Comparison of ENCODE assay signal across 39 cellular contexts in the genomic region with DNA sequence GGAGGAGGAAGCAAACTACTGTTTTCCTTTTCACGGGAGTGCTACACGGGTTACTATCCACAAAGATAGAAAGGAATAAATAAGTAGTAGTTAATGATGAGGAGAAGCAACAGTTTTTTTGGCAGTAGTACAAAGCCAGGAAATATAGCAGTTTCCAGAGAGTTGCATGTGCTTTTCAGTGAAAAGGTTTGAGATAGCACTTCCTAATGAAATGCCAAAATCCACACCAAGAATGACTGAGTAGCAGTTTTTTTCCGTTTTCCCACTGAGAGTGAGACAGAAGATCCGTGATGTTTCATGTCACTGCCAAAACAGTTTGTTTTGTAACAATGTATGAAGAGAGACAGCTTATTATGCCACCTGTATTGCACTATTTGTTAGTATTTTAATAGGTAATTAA.
"Had no signal": no experiment of that assay in that cellular context is flagged by ENCODE, and none has a peak within 500 bp of the region (broad histone marks: within the 10 kb centered on the region; RNA-seq: fewer than 3 reads in every experiment).

No MANE protein-coding gene starts in this region.

- DNase-seq: activated B cell treated with CpG ODN at 0.5 μM for 24 hours; activated CD4-positive, alpha-beta memory T cell treated with anti-CD3 and anti-CD28 coated beads for 36 hours; activated CD4-positive, alpha-beta T cell treated with anti-CD3 and anti-CD28 coated beads for 4 hours; activated CD4-positive, alpha-beta T cell treated with anti-CD3 and anti-CD28 coated beads, Interleukin-2, amount 50 U/mL, for 1 hour; activated CD4-positive, CD25-positive, alpha-beta regulatory T cell treated with anti-CD3 and anti-CD28 coated beads, Interleukin-2, amount 50 U/mL, for 72 hours; activated CD8-positive, alpha-beta memory T cell treated with anti-CD3 and anti-CD28 coated beads, Interleukin-2, amount 50 U/mL, for 4 hours; activated gamma-delta T cell treated with Interleukin-2 at 50 U/mL for 16 hours; activated naive CD4-positive, alpha-beta T cell treated with anti-CD3 and anti-CD28 coated beads for 36 hours; activated T-cell treated with anti-CD3 and anti-CD28 coated beads for 4 hours; activated T-cell treated with anti-CD3 and anti-CD28 coated beads, Interleukin-2, amount 50 U/mL, for 4 hours; adrenal gland; body of pancreas; MM.1S; MV-4-11; NCI-H1092; NCI-H1417; NCI-H146; NCI-H187; NCI-H2029 treated with DMSO at 0.1 percent for 48 hours; NCI-H2107; NCI-H2171; NCI-H510A; NCI-H526; NCI-H748 treated with DMSO at 0.1 percent for 48 hours; NK-92 treated with Interleukin-12 subunit alpha and Interleukin-12 subunit beta, amount 100 ng/mL, for 24 hours; PC-9; SIG-M5; SW 1271; T-helper 1 cell; T-helper 2 cell; T-helper 9 cell had no signal

- H3K9me3 ChIP-seq: adrenal gland, body of pancreas, breast epithelium had no signal

- H3K27ac ChIP-seq: adrenal gland, body of pancreas, breast epithelium, KMS-11, PC-9, RWPE1, VCaP had no signal

- ATAC-seq: activated naive CD4-positive, alpha-beta T cell treated with anti-CD3 and anti-CD28 coated beads, Interleukin-2, amount 50 U/mL, for 72 hours; activated T-cell treated with anti-CD3 and anti-CD28 coated beads, Interleukin-2, amount 50 U/mL, for 4 hours; body of pancreas; Right ventricle myocardium inferior had no signal

- FAIRE-seq: astrocyte, RCC 7860 had no signal

- H3K4me3 ChIP-seq: adrenal gland, body of pancreas, breast epithelium, PC-9 had no signal

- H3K36me3 ChIP-seq: adrenal gland, breast epithelium had no signal

- H3K4me1 ChIP-seq: body of pancreas, breast epithelium had no signal

- H3K27me3 ChIP-seq: adrenal gland, body of pancreas, breast epithelium had no signal
